Comparison of ENCODE assay signal across 8 cellular contexts in genomic region chr2:37827911-37828411, GRCh38.
DNase-seq lines count a peak whose midpoint lies in the region; ATAC-seq and TF ChIP-seq lines count a peak whose summit lies in the region.

No MANE protein-coding gene starts in this region.

- TF ChIP-seq CTCF in RWPE2 (IDR thresholded peaks at IDR 0.05; ENCODE audit: poor library complexity, severe bottlenecking) (no peak), smooth muscle cell (IDR thresholded peaks at IDR 0.05; ENCODE audit: borderline replicate concordance, insufficient read depth, poor library complexity, severe bottlenecking) (no peak)

- H3K4me2 ChIP-seq in smooth muscle cell = peak overlapping the region; percentile 36

- DNase-seq in NCI-H748 (lab: John Stamatoyannopoulos, UW; ENCODE audit: unreplicated experiment) (peak; percentile 12), NCI-H748 treated with DMSO at 0.1 percent for 48 hours (lab: John Stamatoyannopoulos, UW) (no peak), RWPE2 (ENCODE audit: low spot score) (no peak), Right ventricle myocardium inferior (ENCODE audit: missing footprints) (no peak), smooth muscle cell (lab: John Stamatoyannopoulos, UW; ENCODE audit: unreplicated experiment) (no peak), NCI-H1436 treated with DMSO at 0.1 percent for 48 hours (lab: John Stamatoyannopoulos, UW) (no peak), OCI-M2 (lab: John Stamatoyannopoulos, UW; ENCODE audit: unreplicated experiment) (no peak)

- H3K36me3 ChIP-seq in RWPE2 (ENCODE audit: low read depth) (no peaks in the 10 kb centered on the region), smooth muscle cell (ENCODE audit: low read depth) (no peaks in the 10 kb centered on the region)

- no peaks in the 10 kb centered on the region for H3K79me2 ChIP-seq in smooth muscle cell (ENCODE audit: low read depth)

- no peaks in the 10 kb centered on the region for H4K20me1 ChIP-seq in smooth muscle cell (ENCODE audit: low read depth)

- ATAC-seq in RWPE2 (ENCODE audit: low read depth) = peak; percentile 26; the same call in 1 of the 3 replicates
- peak; percentile 46 for ATAC-seq in Right ventricle myocardium inferior
- ATAC-seq in GM18502 (IDR thresholded peaks at IDR 0.05; ENCODE audit: poor library complexity, unreplicated experiment) = no peak

- peak overlapping the region; percentile 42 for H3K27ac ChIP-seq in RWPE2 (ENCODE audit: poor library complexity, severe bottlenecking)
- peak overlapping the region; percentile 89 for H3K27ac ChIP-seq in smooth muscle cell (ENCODE audit: low read depth)

- 21% methylated on average over 5 of the region's 5 CpGs for WGBS in smooth muscle cell (ENCODE audit: low lambda C conversion rate)

- H3K4me3 ChIP-seq in RWPE2 (ENCODE audit: severe bottlenecking) (no peak overlapping the region), smooth muscle cell (no peak overlapping the region)

- H3K27me3 ChIP-seq in RWPE2 (ENCODE audit: insufficient read depth, poor library complexity, severe bottlenecking) (no peaks in the 10 kb centered on the region), smooth muscle cell (ENCODE audit: low read depth) (no peaks in the 10 kb centered on the region)

- H3K4me1 ChIP-seq in RWPE2 (ENCODE audit: insufficient read depth, poor library complexity, severe bottlenecking) = peaks cover 10% of the 10 kb centered on the region
- peaks cover 5% of the 10 kb centered on the region for H3K4me1 ChIP-seq in smooth muscle cell (ENCODE audit: low read depth)

- H3K9me3 ChIP-seq in RWPE2 (ENCODE audit: severe bottlenecking) (no peaks in the 10 kb centered on the region), smooth muscle cell (replicated peaks; ENCODE audit: low read depth) (no peaks in the 10 kb centered on the region)

- peak overlapping the region; percentile 61 for H3K9ac ChIP-seq in smooth muscle cell (ENCODE audit: low read depth)

- no peak overlapping the region for H2AFZ ChIP-seq in smooth muscle cell (ENCODE audit: low read depth)

- intact Hi-C loops in Right ventricle myocardium inferior (cut with DNase I) = loop anchor here (5.0 kb wide), 1 partner anchor 176 kb away; no protein-coding TSS in a partner anchor

- peaks cover 15% of the 10 kb centered on the region for H3F3A ChIP-seq in smooth muscle cell (ENCODE audit: low read depth)
